ENCODE assay signal across 8 cellular contexts in the genomic region with DNA sequence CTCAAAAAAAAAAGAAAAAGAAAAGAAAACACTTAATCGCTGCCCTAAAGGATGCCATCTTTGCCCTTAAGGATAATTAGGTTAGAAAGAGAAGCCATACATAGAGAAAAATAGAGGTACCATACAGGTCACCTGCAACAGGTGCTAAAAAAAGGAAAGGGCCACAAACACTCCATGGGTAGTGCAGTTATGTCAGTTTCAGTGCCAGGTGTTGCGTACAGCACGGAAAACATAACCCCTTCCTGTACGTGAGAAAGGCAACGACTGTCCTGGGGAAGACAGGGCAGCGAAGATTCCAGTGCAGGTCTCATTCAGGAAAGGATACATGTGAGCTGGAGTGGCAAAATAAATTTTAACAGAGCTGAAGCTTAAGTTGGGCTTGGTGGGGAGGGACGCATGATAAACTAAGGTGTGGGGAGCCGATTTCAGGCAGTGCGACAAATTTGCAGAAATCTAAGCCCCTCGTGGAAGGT. TPM values are rescaled to one million over a fixed set of nuclear protein-coding genes. Genes with fewer than 3 reads are reported as not detected.
DNase-seq lines count a peak whose midpoint lies in the region; ATAC-seq, FAIRE-seq and TF ChIP-seq lines count a peak whose summit lies in the region.

No MANE protein-coding gene starts in this region.

- peaks cover 10% of the 10 kb centered on the region for H3K79me2 ChIP-seq in ACC112 (ENCODE audit: control insufficient read depth, insufficient read depth, low read length, unreplicated experiment)

- no peak for FAIRE-seq in GM12891 (lab: Jason Lieb, UNC)

- peak; percentile 62 for DNase-seq in NCI-H2029 (lab: John Stamatoyannopoulos, UW)
- peak; percentile 24 for DNase-seq in cerebellum (ENCODE audit: low spot score)
- DNase-seq in stimulated activated CD4-positive, alpha-beta T cell treated with anti-CD3 and anti-CD28 coated beads, Interleukin-4, amount 100 ng/mL, for 1 hour = no peak
- no peak for DNase-seq in GM12891 (ENCODE audit: insufficient read length, low spot score)

- peak overlapping the region; percentile 17 for H2AFZ ChIP-seq in ACC112 (ENCODE audit: low read length, unreplicated experiment)

- H3K27ac ChIP-seq in ACC112 (ENCODE audit: low read depth, low read length) (no peak overlapping the region), muscle layer of colon (ENCODE audit: low read depth, low read length) (peak overlapping the region; percentile 100)

- peak overlapping the region; percentile 74 for H3K9ac ChIP-seq in muscle layer of colon (ENCODE audit: low read length)

- TF ChIP-seq POLR2A in GM12891 (IDR thresholded peaks at IDR 0.05; ENCODE audit: low read depth, low read length) = no peak

- H3K36me3 ChIP-seq in ACC112 (ENCODE audit: insufficient read depth, low read length) (peaks cover 10% of the 10 kb centered on the region; the same call in 1 of the 2 replicates), muscle layer of colon (ENCODE audit: insufficient read depth, low read length) (peaks cover 32% of the 10 kb centered on the region)

- H3K4me1 ChIP-seq in ACC112 (ENCODE audit: control insufficient read depth, insufficient read depth, low read length, unreplicated experiment) = peaks cover 17% of the 10 kb centered on the region
- peaks cover 17% of the 10 kb centered on the region for H3K4me1 ChIP-seq in muscle layer of colon (ENCODE audit: insufficient read depth, low read length)

- no peaks in the 10 kb centered on the region for H3K9me3 ChIP-seq in muscle layer of colon (ENCODE audit: low read length)

- H3K4me3 ChIP-seq in ACC112 (ENCODE audit: low read depth, low read length) (peak overlapping the region; percentile 88), muscle layer of colon (ENCODE audit: low read depth in 1 of 2, low read length in 2 of 2) (peak overlapping the region; percentile 99 to 100)

- ATAC-seq in GM19395 (IDR thresholded peaks at IDR 0.05; ENCODE audit: unreplicated experiment) = peak; percentile 14
- no peak for ATAC-seq in GM19397 (IDR thresholded peaks at IDR 0.05; ENCODE audit: unreplicated experiment)

- H3K27me3 ChIP-seq in ACC112 (ENCODE audit: insufficient read depth, low read length) (no peaks in the 10 kb centered on the region), muscle layer of colon (ENCODE audit: control insufficient read depth in 1 of 2, insufficient read depth in 2 of 2, low read length in 2 of 2) (no peaks in the 10 kb centered on the region)

TF ChIP-seq in GM12891, 5 proteins besides CTCF, POLR2A, EP300 and RAD21:
- TF ChIP-seq PAX5 (IDR thresholded peaks at IDR 0.05; ENCODE audit: insufficient read depth, low read length, severe bottlenecking) (no peak), SPI1 (IDR thresholded peaks at IDR 0.05; ENCODE audit: low read depth, low read length) (no peak)

RNA-seq across cellular contexts. Expression of gene DAZAP2, which starts 0.6 kb away (rescaled TPM):
- total RNA-seq in cerebellum = 50.1 TPM
- 109 TPM for polyA plus RNA-seq in GM12891 (2012; ENCODE audit: low read depth, missing spikeins)

RNA-seq across cellular contexts. Expression of gene POU6F1, which starts 20.2 kb away (rescaled TPM):
- total RNA-seq in cerebellum = 12.4 TPM
- polyA plus RNA-seq in GM12891 (2012; ENCODE audit: low read depth, missing spikeins) = 2.9 TPM

RNA-seq across cellular contexts. Expression of gene SMAGP, which starts 32.1 kb away (rescaled TPM):
- 2.1 TPM for total RNA-seq in cerebellum
- 2.7 TPM for polyA plus RNA-seq in GM12891 (2012; ENCODE audit: low read depth, missing spikeins)

Comparison
In these comparisons a context has a peak if more than half of its experiments do, and no peak if none do; other contexts are left out.
1. DNase-seq: peak in NCI-H2029 (single experiment) and cerebellum (single experiment); none in stimulated activated CD4-positive, alpha-beta T cell treated with anti-CD3 and anti-CD28 coated beads, Interleukin-4, amount 100 ng/mL, for 1 hour (single experiment) and GM12891 (single experiment).